Comparison of ENCODE assay signal across 14 cellular contexts in genomic region chr7:150970424-150970823, GRCh38. TPM values are rescaled to one million over a fixed set of nuclear protein-coding genes. Genes with fewer than 3 reads are reported as not detected.
"Had no signal": no experiment of that assay in that cellular context is flagged by ENCODE, and none has a peak within 500 bp of the region (broad histone marks: within the 10 kb centered on the region; RNA-seq: fewer than 3 reads in every experiment).

No MANE protein-coding gene starts in this region.

- H3K36me3 ChIP-seq: adrenal gland, ovary had no signal

- DNase-seq: activated CD4-positive, alpha-beta memory T cell treated with anti-CD3 and anti-CD28 coated beads for 36 hours; activated CD8-positive, alpha-beta memory T cell treated with anti-CD3 and anti-CD28 coated beads, Interleukin-2, amount 10 ng/mL, durations not matched to agents 7 days and 5 days; activated naive CD4-positive, alpha-beta T cell treated with anti-CD3 and anti-CD28 coated beads, Interleukin-2, amount 50 U/mL, for 16 hours; activated T-cell treated with anti-CD3 and anti-CD28 coated beads, Interleukin-2, amount 50 U/mL, for 1 hour; adrenal gland; left colon; mammary epithelial cell; natural killer cell; SHP77 treated with DMSO at 0.1 percent for 48 hours; stimulated activated naive B cell treated with anti-CD40 and anti-IgM and Interleukin-4, amounts not matched to agents 10 μg/mL and 1 μg/mL and 100 μg/mL, for 72 hours; trophoblast cell; WERI-Rb-1 had no signal

- ATAC-seq: activated CD8-positive, alpha-beta memory T cell treated with anti-CD3 and anti-CD28 coated beads, Interleukin-2, amount 10 ng/mL, durations not matched to agents 7 days and 5 days; esophagus mucosa; left colon; natural killer cell; stimulated activated naive B cell treated with anti-CD40 and anti-IgM and Interleukin-4, amounts not matched to agents 10 μg/mL and 1 μg/mL and 100 μg/mL, for 72 hours had no signal

- H3K27ac ChIP-seq: WERI-Rb-1 had no signal

- H3K9me3 ChIP-seq: adrenal gland, ovary had no signal

- H3K4me3 ChIP-seq: adrenal gland, ovary had no signal

- H3K27me3 ChIP-seq: ovary had no signal

RNA-seq across cellular contexts. Expression of gene KCNH2, which starts 7.7 kb away (rescaled TPM):
- polyA plus RNA-seq: mammary epithelial cell had no signal
